Comparison of ENCODE assay signal across 27 cellular contexts in the genomic region with DNA sequence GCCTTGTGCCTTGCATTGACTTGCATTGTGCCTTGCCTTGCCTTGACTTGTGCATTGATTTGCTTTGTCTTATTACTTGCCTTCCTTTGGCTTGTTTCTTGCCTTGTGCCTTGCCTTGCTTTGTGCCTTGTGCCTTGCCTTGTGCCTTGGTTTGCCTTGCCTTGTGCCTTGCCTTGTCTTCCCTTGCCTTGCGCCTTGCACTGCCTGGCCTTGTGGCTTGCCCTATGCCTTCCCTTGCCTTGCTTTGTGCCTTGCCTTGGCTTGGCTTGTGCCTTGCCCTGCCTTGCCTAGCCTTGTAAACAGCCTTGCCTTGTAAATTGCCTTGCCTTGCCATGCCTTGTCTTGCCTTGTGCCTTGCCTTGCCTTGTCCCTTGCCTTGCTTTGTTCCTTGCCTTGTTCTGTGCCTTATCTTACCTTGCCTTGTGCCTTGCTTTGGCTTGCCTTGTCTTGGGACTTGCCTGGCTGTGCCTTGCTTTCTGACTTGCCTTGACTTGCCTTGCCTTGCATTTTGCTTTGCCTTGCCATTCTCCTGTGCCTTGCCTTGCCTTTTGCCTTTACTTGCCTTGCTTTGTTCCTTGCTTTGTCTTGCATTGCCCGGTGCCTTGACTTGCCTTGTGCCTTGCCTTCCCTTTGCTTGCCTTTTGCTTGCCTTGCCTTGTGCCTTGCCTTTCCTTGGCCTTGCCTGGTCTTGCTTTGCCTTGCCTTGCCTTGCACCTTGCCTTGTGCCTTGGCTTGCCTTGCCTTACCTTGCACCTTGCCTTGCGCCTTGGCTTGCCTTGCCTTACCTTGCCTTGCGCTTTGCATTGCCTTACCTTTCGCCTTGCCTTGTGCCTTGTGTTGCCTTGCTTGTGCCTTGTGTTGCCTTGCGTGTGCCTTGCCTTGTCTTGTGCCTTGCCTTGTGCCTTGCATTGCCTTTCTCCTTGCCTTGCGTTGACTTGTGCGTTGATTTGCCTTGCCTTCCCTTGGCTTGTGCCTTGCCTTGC.
"Had no signal": no experiment of that assay in that cellular context is flagged by ENCODE, and none has a peak within 500 bp of the region (broad histone marks: within the 10 kb centered on the region; RNA-seq: fewer than 3 reads in every experiment).

No MANE protein-coding gene starts in this region.

- H3K4me3 ChIP-seq: K562, Peyer's patch, SJCRH30 had no signal

- H3K9me3 ChIP-seq: Peyer's patch, SJCRH30, SK-N-SH had no signal

- H3K4me1 ChIP-seq: Peyer's patch, SJCRH30 had no signal

- DNase-seq: activated CD4-positive, alpha-beta memory T cell treated with anti-CD3 and anti-CD28 coated beads for 36 hours; activated CD4-positive, alpha-beta T cell treated with anti-CD3 and anti-CD28 coated beads for 48 hours; activated CD4-positive, CD25-positive, alpha-beta regulatory T cell treated with anti-CD3 and anti-CD28 coated beads, Interleukin-2, amount 50 U/mL, for 72 hours; activated CD8-positive, alpha-beta memory T cell treated with anti-CD3 and anti-CD28 coated beads for 24 hours; activated effector memory CD4-positive, alpha-beta T cell treated with anti-CD3 and anti-CD28 coated beads, Interleukin-2, amount 50 U/mL, for 16 hours; activated naive CD4-positive, alpha-beta T cell treated with Interleukin-2 at 50 U/mL for 16 hours; activated naive CD8-positive, alpha-beta T cell treated with anti-CD3 and anti-CD28 coated beads, Interleukin-2, amount 50 U/mL, for 24 hours; activated T-cell treated with anti-CD3 and anti-CD28 coated beads, Interleukin-2, amount 50 U/mL, for 4 hours; amniotic stem cell; Karpas-422; MM.1S; NCI-H1105; NCI-H1436 treated with DMSO at 0.1 percent for 48 hours; NCI-H187; NCI-H2081; NCI-H446; NCI-H524; Peyer's patch; Right ventricle myocardium superior; SJCRH30; SK-N-SH; T-helper 1 cell had no signal

- H3K9ac ChIP-seq: SK-N-SH had no signal

- ATAC-seq: activated naive CD4-positive, alpha-beta T cell treated with anti-CD3 and anti-CD28 coated beads, Interleukin-2, amount 50 U/mL, for 72 hours; activated naive CD8-positive, alpha-beta T cell treated with anti-CD3 and anti-CD28 coated beads, Interleukin-2, amount 50 U/mL, for 24 hours; activated T-cell treated with anti-CD3 and anti-CD28 coated beads, Interleukin-2, amount 50 U/mL, for 4 hours; K562 had no signal

- FAIRE-seq: astrocyte, K562 had no signal

- H3K4me2 ChIP-seq: SK-N-SH had no signal

- H3K36me3 ChIP-seq: Peyer's patch, SJCRH30 had no signal

- H3K36me3 Mint-ChIP-seq: activated CD4-positive, alpha-beta memory T cell treated with anti-CD3 and anti-CD28 coated beads for 36 hours; activated naive CD4-positive, alpha-beta T cell treated with anti-CD3 and anti-CD28 coated beads, Interleukin-2, amount 50 U/mL, for 72 hours; brain had no signal

- H3K27me3 ChIP-seq: Peyer's patch, SJCRH30 had no signal

- H3K9me3 Mint-ChIP-seq: activated CD4-positive, alpha-beta memory T cell treated with anti-CD3 and anti-CD28 coated beads for 36 hours; activated naive CD8-positive, alpha-beta T cell treated with anti-CD3 and anti-CD28 coated beads, Interleukin-2, amount 50 U/mL, for 24 hours; activated T-cell treated with anti-CD3 and anti-CD28 coated beads, Interleukin-2, amount 50 U/mL, for 4 hours had no signal

- H3K27me3 Mint-ChIP-seq: activated naive CD8-positive, alpha-beta T cell treated with anti-CD3 and anti-CD28 coated beads, Interleukin-2, amount 50 U/mL, for 24 hours had no signal

- H3K27ac Mint-ChIP-seq: activated CD4-positive, alpha-beta memory T cell treated with anti-CD3 and anti-CD28 coated beads for 36 hours; activated naive CD4-positive, alpha-beta T cell treated with anti-CD3 and anti-CD28 coated beads, Interleukin-2, amount 50 U/mL, for 72 hours; activated naive CD8-positive, alpha-beta T cell treated with anti-CD3 and anti-CD28 coated beads, Interleukin-2, amount 50 U/mL, for 24 hours; brain had no signal

- H3K27ac ChIP-seq: Peyer's patch, RWPE1, SJCRH30 had no signal

- H3K4me3 Mint-ChIP-seq: activated CD4-positive, alpha-beta memory T cell treated with anti-CD3 and anti-CD28 coated beads for 36 hours; activated naive CD8-positive, alpha-beta T cell treated with anti-CD3 and anti-CD28 coated beads, Interleukin-2, amount 50 U/mL, for 24 hours; activated T-cell treated with anti-CD3 and anti-CD28 coated beads, Interleukin-2, amount 50 U/mL, for 4 hours; brain had no signal

- H3K4me1 Mint-ChIP-seq: activated naive CD8-positive, alpha-beta T cell treated with anti-CD3 and anti-CD28 coated beads, Interleukin-2, amount 50 U/mL, for 24 hours; brain had no signal
